17 cellular contexts compared by ENCODE assay signal in the genomic region with DNA sequence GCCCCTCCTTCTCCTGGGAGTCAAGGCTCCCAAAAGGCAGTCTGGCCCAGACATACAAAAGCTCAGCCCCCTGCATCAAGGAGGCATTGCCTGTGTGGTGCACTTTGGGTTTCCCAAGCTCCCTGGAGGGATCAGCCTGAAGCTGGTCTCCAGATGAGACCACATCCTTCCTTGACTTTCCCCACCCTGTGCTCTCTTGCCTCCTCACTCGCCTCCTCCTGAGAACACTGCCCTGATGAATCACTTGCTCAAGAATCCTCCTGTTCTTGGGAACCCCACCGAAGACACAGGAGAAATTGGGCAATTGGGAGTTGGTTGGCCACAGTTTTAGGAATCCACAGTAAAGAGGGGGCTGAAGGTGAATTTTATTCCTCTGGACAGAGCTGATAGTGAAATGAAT. TPM values are rescaled to one million over a fixed set of nuclear protein-coding genes. Genes with fewer than 3 reads are reported as not detected.
DNase-seq lines count a peak whose midpoint lies in the region; ATAC-seq and TF ChIP-seq lines count a peak whose summit lies in the region.
"Had no signal": no experiment of that assay in that cellular context is flagged by ENCODE, and none has a peak within 500 bp of the region (broad histone marks: within the 10 kb centered on the region; RNA-seq: fewer than 3 reads in every experiment).

No MANE protein-coding gene starts in this region.

- CTCF ChIA-PET in BJ (lab: Yijun Ruan, JAX): interaction anchor here (0.7 to 1.8 kb wide), 3 partner anchors 8 to 85 kb away, joined by 3 to 10 read pairs (median 4); no protein-coding TSS in a partner anchor

- H2BK5ac ChIP-seq in neuronal stem cell (ENCODE audit: low read length): no peak overlapping the region

- no peaks in the 10 kb centered on the region for H3K79me1 ChIP-seq in neuronal stem cell (ENCODE audit: low read depth, low read length)

- TF ChIP-seq CTCF in BJ (IDR thresholded peaks at IDR 0.05; ENCODE audit: insufficient read depth, low read depth, low read length): no peak
- no peak for TF ChIP-seq CTCF in brain microvascular endothelial cell (IDR thresholded peaks at IDR 0.05; ENCODE audit: low read depth, low read length, missing control alignments)

- no peak overlapping the region for H3K4me3 ChIP-seq in BJ (ENCODE audit: low read depth, low read length)
- H3K4me3 ChIP-seq in brain microvascular endothelial cell (ENCODE audit: low read depth, low read length): no peak overlapping the region
- H3K4me3 ChIP-seq in neuronal stem cell (ENCODE audit: low read length in 2 of 2): peak overlapping the region in 1 of 2 donors; percentile 24
- H3K4me3 ChIP-seq: esophagus muscularis mucosa, ovary, thyroid gland had no signal

- no peak overlapping the region for H4K8ac ChIP-seq in neuronal stem cell (ENCODE audit: low read depth, low read length)

- peak; percentile 84 for DNase-seq in BJ (ENCODE audit: low read depth)
- DNase-seq in HS-27A (ENCODE audit: low read depth): peak; percentile 75
- DNase-seq in brain microvascular endothelial cell: peak; percentile 45
- DNase-seq in neuronal stem cell (ENCODE audit: low spot score): no peak
- DNase-seq in NCI-H1417 (lab: John Stamatoyannopoulos, UW): no peak
- DNase-seq in cerebellum (ENCODE audit: low spot score): no peak
- DNase-seq: activated CD4-positive, alpha-beta T cell treated with anti-CD3 and anti-CD28 coated beads for 4 hours; activated naive CD8-positive, alpha-beta T cell treated with anti-CD3 and anti-CD28 coated beads, Interleukin-2, amount 10 ng/mL, durations not matched to agents 7 days and 5 days; BE2C; cortex of kidney; NCI-H345; ovary; stimulated activated CD4-positive, alpha-beta T cell treated with anti-CD3 and anti-CD28 coated beads, Interleukin-15, amount 100 ng/mL, for 24 hours; thyroid gland had no signal

- no peak overlapping the region for H3K4ac ChIP-seq in neuronal stem cell (ENCODE audit: low read length)

- H3K9me3 ChIP-seq in neuronal stem cell (replicated peaks in 1 of 2; ENCODE audit: control insufficient read depth in 2 of 2, insufficient read depth in 1 of 2, low read depth in 1 of 2, low read length in 2 of 2): no peaks in the 10 kb centered on the region
- H3K9me3 ChIP-seq: BE2C, esophagus muscularis mucosa, ovary, thyroid gland had no signal

- no peak overlapping the region for H4K91ac ChIP-seq in neuronal stem cell (ENCODE audit: low read depth, low read length, poor library complexity)

- H3K9ac ChIP-seq in neuronal stem cell (ENCODE audit: low read depth, low read length, poor library complexity): no peak overlapping the region

- ATAC-seq in HG03460 (IDR thresholded peaks at IDR 0.05; ENCODE audit: unreplicated experiment): no peak
- no peak for ATAC-seq in GM18907 (IDR thresholded peaks at IDR 0.05; ENCODE audit: unreplicated experiment)

- H2BK12ac ChIP-seq in neuronal stem cell (ENCODE audit: low read length): no peak overlapping the region

- no CpG with 5 or more reads among the region's 2 CpGs for WGBS in neuronal stem cell (ENCODE audit: extremely low coverage in 2 of 2, insufficient read length in 2 of 2, insufficient replicate concordance in 1 of 2), 2 donors

- H2AFZ ChIP-seq in neuronal stem cell (ENCODE audit: low read length): no peak overlapping the region

- in situ Hi-C loops in brain microvascular endothelial cell (cut with HindIII; ENCODE audit: low pct_ligation_motif_present, low sequenced_read_pairs): no loop called here

- peak overlapping the region; percentile 35 for H3K18ac ChIP-seq in neuronal stem cell (ENCODE audit: low read length)

- H3K36me3 ChIP-seq in BJ (ENCODE audit: control insufficient read depth, insufficient read depth, low read length) (no peaks in the 10 kb centered on the region), brain microvascular endothelial cell (replicated peaks) (no peaks in the 10 kb centered on the region), neuronal stem cell (replicated peaks in 1 of 2; ENCODE audit: control insufficient read depth in 2 of 2, insufficient read depth in 2 of 2, low read length in 2 of 2) (no peaks in the 10 kb centered on the region)
- H3K36me3 ChIP-seq: BE2C, esophagus muscularis mucosa, ovary, thyroid gland had no signal

- POLR2A ChIA-PET in BJ (lab: Charles Lee): no interaction called here

- no peak overlapping the region for H3K14ac ChIP-seq in neuronal stem cell (ENCODE audit: low read length)

- H3K27me3 ChIP-seq in BJ (ENCODE audit: control insufficient read depth, insufficient read depth, low read length) (no peaks in the 10 kb centered on the region), brain microvascular endothelial cell (replicated peaks) (no peaks in the 10 kb centered on the region), neuronal stem cell (ENCODE audit: control insufficient read depth in 3 of 3, insufficient read depth in 3 of 3, low read depth in 1 of 3, low read length in 3 of 3) (no peaks in the 10 kb centered on the region)
- H3K27me3 ChIP-seq: BE2C, esophagus muscularis mucosa, ovary, thyroid gland had no signal

- H3K4me2 ChIP-seq in neuronal stem cell (ENCODE audit: insufficient read depth, low read length, poor library complexity, severe bottlenecking): no peak overlapping the region

- no peak overlapping the region for H3K23ac ChIP-seq in neuronal stem cell (ENCODE audit: low read depth, low read length, poor library complexity)

- peak overlapping the region; percentile 4 for H3K27ac ChIP-seq in brain microvascular endothelial cell
- H3K27ac ChIP-seq in neuronal stem cell (replicated peaks; ENCODE audit: low read length): no peak overlapping the region
- H3K27ac ChIP-seq: esophagus muscularis mucosa, ovary, thyroid gland had no signal

- no peak overlapping the region for H2BK120ac ChIP-seq in neuronal stem cell (ENCODE audit: low read depth, low read length)

- H2AK5ac ChIP-seq in neuronal stem cell (ENCODE audit: low read depth, low read length): peak overlapping the region; percentile 60

- no peak overlapping the region for H2BK15ac ChIP-seq in neuronal stem cell (ENCODE audit: low read length)

- H3K4me1 ChIP-seq in neuronal stem cell (ENCODE audit: control insufficient read depth in 2 of 2, insufficient read depth in 1 of 2, low read depth in 1 of 2, low read length in 2 of 2): peaks cover 0 to 9% of the 10 kb centered on the region in 2 donors

RNA-seq across cellular contexts. Expression of a gene that starts 34.8 kb away (rescaled TPM):
- polyA plus RNA-seq in BJ (2011; rRNA removed): 7.2 and 9.5 TPM in 2 replicates
- polyA minus RNA-seq in BJ (2011; rRNA and poly(A)+ RNA removed): 14.8 and 17.8 TPM in 2 replicates
- polyA plus RNA-seq in neuronal stem cell (2013, experiment 1 of 2): 2.1 TPM
- 1.4 TPM for polyA plus RNA-seq in neuronal stem cell (2013, experiment 2 of 2)
- 82.8 TPM for total RNA-seq in cerebellum

Comparison
In these comparisons a context has a peak if more than half of its experiments do, and no peak if none do; other contexts are left out.
1. DNase-seq: peak in BJ (single experiment), HS-27A (single experiment) and brain microvascular endothelial cell (single experiment); none in neuronal stem cell (single experiment), NCI-H1417 (0 of 3) and cerebellum (single experiment).